In the genomic region with DNA sequence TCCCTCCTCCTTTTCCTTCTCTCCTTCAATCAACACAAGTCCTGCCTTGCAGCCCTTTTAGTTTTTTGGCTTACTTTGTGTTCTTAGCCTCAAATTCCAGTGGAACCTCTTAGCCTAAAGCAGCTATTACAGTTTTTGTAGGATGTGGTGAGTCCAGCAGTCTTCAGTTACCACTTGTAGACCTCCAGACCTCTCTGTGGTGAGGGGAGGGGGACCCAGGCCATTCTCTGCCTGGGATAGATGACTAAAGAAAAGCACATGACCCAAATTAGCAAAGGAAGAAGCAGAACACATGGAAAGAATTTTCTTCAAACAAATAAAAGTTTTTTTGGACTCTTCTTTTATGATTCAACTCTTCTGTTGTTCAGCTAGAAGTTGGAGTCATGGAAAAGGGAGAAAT, we compare ENCODE assay signal across 26 cellular contexts.
"Had no signal": no experiment of that assay in that cellular context is flagged by ENCODE, and none has a peak within 500 bp of the region (broad histone marks: within the 10 kb centered on the region; RNA-seq: fewer than 3 reads in every experiment).

No MANE protein-coding gene starts in this region.

- H3K4me2 ChIP-seq: hepatocyte had no signal

- H3K4me1 ChIP-seq: ascending aorta, esophagus squamous epithelium, left ventricle myocardium inferior, spleen, thyroid gland had no signal

- DNase-seq: activated CD4-positive, alpha-beta T cell treated with anti-CD3 and anti-CD28 coated beads, Interleukin-2, amount 50 U/mL, for 1 hour; activated CD4-positive, CD25-positive, alpha-beta regulatory T cell treated with anti-CD3 and anti-CD28 coated beads, Interleukin-2, amount 50 U/mL, for 72 hours; activated CD8-positive, alpha-beta T cell treated with anti-CD3 and anti-CD28 coated beads, Interleukin-2, amount 10 ng/mL, durations not matched to agents 7 days and 5 days; activated gamma-delta T cell; adrenal gland; cerebellar nuclear complex; cortex of kidney; endodermal cell; esophagus squamous epithelium; glutamatergic neuron; immature natural killer cell; left ventricle myocardium inferior; natural killer cell; retina; sigmoid colon; spleen; stimulated activated CD4-positive, alpha-beta T cell treated with anti-CD3 and anti-CD28 coated beads, Interleukin-4, amount 100 ng/mL, for 24 hours; stimulated activated naive CD4-positive, alpha-beta T cell treated with Interleukin-2 at 50 U/mL for 16 hours; substantia nigra; thyroid gland had no signal

- H3K79me2 ChIP-seq: hepatocyte had no signal

- H3K9me3 ChIP-seq: adrenal gland, ascending aorta, esophagus squamous epithelium, left ventricle myocardium inferior, sigmoid colon, thyroid gland had no signal

- H3K4me3 Mint-ChIP-seq: activated CD8-positive, alpha-beta T cell treated with anti-CD3 and anti-CD28 coated beads, Interleukin-2, amount 10 ng/mL, durations not matched to agents 7 days and 5 days; activated naive CD8-positive, alpha-beta T cell; activated T-helper 1 cell treated with anti-CD3 and anti-CD28 coated beads, Interleukin-12 subunit alpha, Interleukin-12 subunit beta, Interleukin-2, Interleukin-4 antibody, amounts not matched to agents 30 ng/mL and 10 ng/mL and 1 ng/mL, durations not matched to agents 14 hours and 24 hours and 36 hours; endodermal cell; immature natural killer cell; mesothelial cell of epicardium; natural killer cell had no signal

- H3K36me3 Mint-ChIP-seq: activated naive CD8-positive, alpha-beta T cell; immature natural killer cell; mesothelial cell of epicardium; natural killer cell had no signal

- H2AFZ ChIP-seq: hepatocyte had no signal

- H3K9me3 Mint-ChIP-seq: activated T-helper 1 cell treated with anti-CD3 and anti-CD28 coated beads, Interleukin-12 subunit alpha, Interleukin-12 subunit beta, Interleukin-2, Interleukin-4 antibody, amounts not matched to agents 30 ng/mL and 10 ng/mL and 1 ng/mL, durations not matched to agents 14 hours and 24 hours and 36 hours; endodermal cell had no signal

- H3K36me3 ChIP-seq: adrenal gland, ascending aorta, esophagus squamous epithelium, left ventricle myocardium inferior, sigmoid colon, spleen, thyroid gland had no signal

- H3K27ac Mint-ChIP-seq: activated CD8-positive, alpha-beta T cell treated with anti-CD3 and anti-CD28 coated beads, Interleukin-2, amount 10 ng/mL, durations not matched to agents 7 days and 5 days; activated naive CD8-positive, alpha-beta T cell; activated T-helper 1 cell treated with anti-CD3 and anti-CD28 coated beads, Interleukin-12 subunit alpha, Interleukin-12 subunit beta, Interleukin-2, Interleukin-4 antibody, amounts not matched to agents 30 ng/mL and 10 ng/mL and 1 ng/mL, durations not matched to agents 14 hours and 24 hours and 36 hours; endodermal cell; immature natural killer cell; mesothelial cell of epicardium; natural killer cell had no signal

- H3K4me3 ChIP-seq: adrenal gland, ascending aorta, esophagus squamous epithelium, hepatocyte, left ventricle myocardium inferior, sigmoid colon, spleen, thyroid gland had no signal

- H3K27me3 ChIP-seq: adrenal gland, ascending aorta, esophagus squamous epithelium, hepatocyte, sigmoid colon, spleen, thyroid gland had no signal

- H3K27ac ChIP-seq: adrenal gland, ascending aorta, esophagus squamous epithelium, hepatocyte, left ventricle myocardium inferior, sigmoid colon, spleen, thyroid gland, VCaP had no signal

- H3K4me1 Mint-ChIP-seq: immature natural killer cell, natural killer cell had no signal

- ATAC-seq: activated CD8-positive, alpha-beta T cell treated with anti-CD3 and anti-CD28 coated beads, Interleukin-2, amount 10 ng/mL, durations not matched to agents 7 days and 5 days; natural killer cell had no signal
